15 cellular contexts compared by ENCODE assay signal in genomic region chr1:221576268-221576667, GRCh38.
DNase-seq lines count a peak whose midpoint lies in the region; ATAC-seq and TF ChIP-seq lines count a peak whose summit lies in the region.
"Had no signal": no experiment of that assay in that cellular context is flagged by ENCODE, and none has a peak within 500 bp of the region (broad histone marks: within the 10 kb centered on the region; RNA-seq: fewer than 3 reads in every experiment).

No MANE protein-coding gene starts in this region.

- no peaks in the 10 kb centered on the region for H3K36me3 ChIP-seq in fibroblast of lung (ENCODE audit: control insufficient read depth, insufficient read depth, low read length)
- H3K36me3 ChIP-seq: uterus had no signal

- H3K4me1 ChIP-seq in fibroblast of lung (ENCODE audit: control insufficient read depth, extremely low read depth, insufficient read depth, low read length): no peaks in the 10 kb centered on the region
- H3K4me1 ChIP-seq: foreskin keratinocyte, uterus had no signal

- H3K36me3 Mint-ChIP-seq in activated CD8-positive, alpha-beta T cell treated with anti-CD3 and anti-CD28 coated beads, Interleukin-2, amount 10 ng/mL, durations not matched to agents 7 days and 5 days (ENCODE audit: low read depth): no peaks in the 10 kb centered on the region
- H3K36me3 Mint-ChIP-seq: activated naive CD4-positive, alpha-beta T cell treated with anti-CD3 and anti-CD28 coated beads, Interleukin-2, amount 50 U/mL, for 24 hours had no signal

- peak; percentile 82 for DNase-seq in AG04449 (ENCODE audit: low read depth, low spot score)
- peak; percentile 5 for DNase-seq in HFF-Myc (ENCODE audit: extremely low read depth, low read depth)
- peak; percentile 1 for DNase-seq in SK-N-DZ (ENCODE audit: low spot score)
- DNase-seq in fibroblast of lung (ENCODE audit: low read depth in 2 of 2): peak; percentile 83 to 92
- DNase-seq in DMS153 (lab: John Stamatoyannopoulos, UW): no peak
- DNase-seq in KBM-7: no peak
- DNase-seq in activated CD8-positive, alpha-beta T cell treated with anti-CD3 and anti-CD28 coated beads, Interleukin-2, amount 10 ng/mL, durations not matched to agents 7 days and 5 days: no peak
- DNase-seq: activated CD8-positive, alpha-beta memory T cell treated with anti-CD3 and anti-CD28 coated beads, Interleukin-2, amount 50 U/mL, for 48 hours; NCI-H146; NCI-H526 treated with DMSO at 0.1 percent for 48 hours; uterus had no signal

- no peaks in the 10 kb centered on the region for H3K79me2 ChIP-seq in fibroblast of lung (ENCODE audit: control insufficient read depth, insufficient read depth, low read length)

- H3K4me2 ChIP-seq in fibroblast of lung (ENCODE audit: extremely low read depth, insufficient read depth, low read length): no peak overlapping the region

- H3K4me1 Mint-ChIP-seq in activated CD8-positive, alpha-beta T cell treated with anti-CD3 and anti-CD28 coated beads, Interleukin-2, amount 10 ng/mL, durations not matched to agents 7 days and 5 days (ENCODE audit: low read depth): no peaks in the 10 kb centered on the region
- H3K4me1 Mint-ChIP-seq: activated naive CD4-positive, alpha-beta T cell treated with anti-CD3 and anti-CD28 coated beads, Interleukin-2, amount 50 U/mL, for 24 hours had no signal

- no peaks in the 10 kb centered on the region for H3K27me3 ChIP-seq in fibroblast of lung (ENCODE audit: control insufficient read depth, insufficient read depth, low read length)
- H3K27me3 ChIP-seq: foreskin keratinocyte, uterus had no signal

- H3K27ac Mint-ChIP-seq in activated CD8-positive, alpha-beta T cell treated with anti-CD3 and anti-CD28 coated beads, Interleukin-2, amount 10 ng/mL, durations not matched to agents 7 days and 5 days: no peak overlapping the region
- H3K27ac Mint-ChIP-seq: activated naive CD4-positive, alpha-beta T cell treated with anti-CD3 and anti-CD28 coated beads, Interleukin-2, amount 50 U/mL, for 24 hours had no signal

- H2AFZ ChIP-seq in fibroblast of lung (ENCODE audit: low read length): no peak overlapping the region

- TF ChIP-seq CTCF in AG04449 (IDR thresholded peaks at IDR 0.05; ENCODE audit: insufficient read depth, low read length, missing control alignments) (no peak), HFF-Myc (IDR thresholded peaks at IDR 0.05; ENCODE audit: low read depth, low read length, missing control alignments) (no peak), fibroblast of lung (conservative IDR thresholded peaks at IDR 0.05 in 1 of 2, IDR thresholded peaks at IDR 0.05 in 1 of 2; ENCODE audit: low read depth in 1 of 2, low read length in 2 of 2) (no peak)

- no peaks in the 10 kb centered on the region for H3K27me3 Mint-ChIP-seq in activated CD8-positive, alpha-beta T cell treated with anti-CD3 and anti-CD28 coated beads, Interleukin-2, amount 10 ng/mL, durations not matched to agents 7 days and 5 days (ENCODE audit: low read depth)
- H3K27me3 Mint-ChIP-seq: activated naive CD4-positive, alpha-beta T cell treated with anti-CD3 and anti-CD28 coated beads, Interleukin-2, amount 50 U/mL, for 24 hours had no signal

- CTCF ChIA-PET in AG04449 (lab: Yijun Ruan, JAX): interaction anchor here (0.8 to 1.7 kb wide), 2 partner anchors 11 to 52 kb away, joined by 3 read pairs; no protein-coding TSS in a partner anchor
- CTCF ChIA-PET in activated CD8-positive, alpha-beta T cell treated with anti-CD3 and anti-CD28 coated beads, Interleukin-2, amount 10 ng/mL, durations not matched to agents 7 days and 5 days (lab: Charles Lee): no interaction called here

- no peak overlapping the region for H3K27ac ChIP-seq in fibroblast of lung (ENCODE audit: insufficient read depth, low read length)
- H3K27ac ChIP-seq: coronary artery, foreskin keratinocyte, uterus had no signal

- no peaks in the 10 kb centered on the region for H3K9me3 ChIP-seq in fibroblast of lung (ENCODE audit: control insufficient read depth, insufficient read depth, low read depth, low read length)
- H3K9me3 ChIP-seq: uterus had no signal

- H4K20me1 ChIP-seq in fibroblast of lung (ENCODE audit: control insufficient read depth, extremely low read depth, insufficient read depth, low read length): no peaks in the 10 kb centered on the region

- H3K4me3 Mint-ChIP-seq in activated CD8-positive, alpha-beta T cell treated with anti-CD3 and anti-CD28 coated beads, Interleukin-2, amount 10 ng/mL, durations not matched to agents 7 days and 5 days: no peak overlapping the region
- H3K4me3 Mint-ChIP-seq: activated naive CD4-positive, alpha-beta T cell treated with anti-CD3 and anti-CD28 coated beads, Interleukin-2, amount 50 U/mL, for 24 hours had no signal

- H3K9ac ChIP-seq in fibroblast of lung (ENCODE audit: insufficient read depth, low read length): no peak overlapping the region

- no peaks in the 10 kb centered on the region for H3K9me3 Mint-ChIP-seq in activated CD8-positive, alpha-beta T cell treated with anti-CD3 and anti-CD28 coated beads, Interleukin-2, amount 10 ng/mL, durations not matched to agents 7 days and 5 days (ENCODE audit: insufficient read depth)

- H3K4me3 ChIP-seq in AG04449 (ENCODE audit: low read depth, low read length) (no peak overlapping the region), HFF-Myc (replicated peaks; ENCODE audit: low read depth, low read length) (no peak overlapping the region), fibroblast of lung (replicated peaks in 1 of 4; ENCODE audit: control extremely low read depth in 1 of 4, insufficient read depth in 1 of 4, low read depth in 3 of 4, low read length in 4 of 4) (no peak overlapping the region)
- H3K4me3 ChIP-seq: coronary artery, uterus had no signal

- POLR2A ChIA-PET in AG04449 (lab: Yijun Ruan, JAX): interaction anchor here (0.7 kb wide), 1 partner anchor 459 kb away, joined by 3 read pairs; no protein-coding TSS in a partner anchor
- POLR2A ChIA-PET in activated CD8-positive, alpha-beta T cell treated with anti-CD3 and anti-CD28 coated beads, Interleukin-2, amount 10 ng/mL, durations not matched to agents 7 days and 5 days (lab: Charles Lee): interaction anchor here (0.8 to 1.3 kb wide), 2 partner anchors 166 to 1577 kb away, joined by 3 to 4 read pairs; no protein-coding TSS in a partner anchor

- no peak for ATAC-seq in activated CD8-positive, alpha-beta T cell treated with anti-CD3 and anti-CD28 coated beads, Interleukin-2, amount 10 ng/mL, durations not matched to agents 7 days and 5 days
- no peak for ATAC-seq in HG03442 (IDR thresholded peaks at IDR 0.05; ENCODE audit: unreplicated experiment)
- ATAC-seq: foreskin keratinocyte had no signal

- in situ Hi-C loops in KBM-7 (cut with MboI; ENCODE audit: low pct_unique_long_range_greater_than_20kb, low sequenced_read_pairs): no loop called here

Comparison
In these comparisons a context has a peak if more than half of its experiments do, and no peak if none do; other contexts are left out.
1. DNase-seq: peak in AG04449 (single experiment), HFF-Myc (single experiment), SK-N-DZ (single experiment) and fibroblast of lung (2 of 2); none in DMS153 (single experiment), KBM-7 (single experiment) and activated CD8-positive, alpha-beta T cell treated with anti-CD3 and anti-CD28 coated beads, Interleukin-2, amount 10 ng/mL, durations not matched to agents 7 days and 5 days (single experiment).